Comparison of ENCODE assay signal across 10 cellular contexts in genomic region chr5:65101706-65102105, GRCh38.
A peak's percentile ranks its signal among the peaks of the same experiment; 100 is the strongest.
DNase-seq lines count a peak whose midpoint lies in the region; ATAC-seq and TF ChIP-seq lines count a peak whose summit lies in the region.
"Had no signal": no experiment of that assay in that cellular context is flagged by ENCODE, and none has a peak within 500 bp of the region (broad histone marks: within the 10 kb centered on the region; RNA-seq: fewer than 3 reads in every experiment).

No MANE protein-coding gene starts in this region.

- no peaks in the 10 kb centered on the region for H3K36me3 Mint-ChIP-seq in CD4-positive, CD25-positive, alpha-beta regulatory T cell
- no peaks in the 10 kb centered on the region for H3K36me3 Mint-ChIP-seq in endodermal cell (ENCODE audit: low read depth)
- no peaks in the 10 kb centered on the region for H3K36me3 Mint-ChIP-seq in neural progenitor cell
- H3K36me3 Mint-ChIP-seq: CD14-positive monocyte had no signal

- 0 out of 2 replicates have a peak overlapping the region, but pooled peaks have one; percentile 99 for H2AFZ ChIP-seq in KMS-11 (ENCODE audit: low read depth)
- H2AFZ ChIP-seq in neural progenitor cell (replicated peaks): peak overlapping the region; percentile 95

- no peak for DNase-seq in CD4-positive, CD25-positive, alpha-beta regulatory T cell
- DNase-seq in endodermal cell (no peak), neural progenitor cell (ENCODE audit: low spot score) (no peak), RKO (ENCODE audit: low spot score) (no peak), EL (no peak), SW480 (ENCODE audit: low spot score) (no peak)
- DNase-seq: NCI-H1417 treated with DMSO at 0.1 percent for 48 hours had no signal

- peaks cover 0 to 2% (median 0%) of the 10 kb centered on the region in 7 donors for H3K9me3 Mint-ChIP-seq in CD4-positive, CD25-positive, alpha-beta regulatory T cell
- H3K9me3 Mint-ChIP-seq in endodermal cell (no peaks in the 10 kb centered on the region), neural progenitor cell (no peaks in the 10 kb centered on the region)

- no peak for ATAC-seq in CD4-positive, CD25-positive, alpha-beta regulatory T cell (ENCODE audit: low read depth in 2 of 2)
- no peak for ATAC-seq in HG03196 (IDR thresholded peaks at IDR 0.05; ENCODE audit: unreplicated experiment)

- no peak overlapping the region for H3K4me2 ChIP-seq in KMS-11
- no peak overlapping the region for H3K4me2 ChIP-seq in neural progenitor cell

- no peak overlapping the region for H3K4me3 ChIP-seq in CD4-positive, CD25-positive, alpha-beta regulatory T cell (ENCODE audit: low read depth, low read length)
- no peak overlapping the region for H3K4me3 ChIP-seq in KMS-11 (IDR thresholded peaks at IDR 0.05; ENCODE audit: insufficient read depth, low read depth, low read length)
- H3K4me3 ChIP-seq in endodermal cell (ENCODE audit: low read length): peak overlapping the region; percentile 3
- H3K4me3 ChIP-seq in neural progenitor cell: no peak overlapping the region

- no peaks in the 10 kb centered on the region for H3K9me3 ChIP-seq in CD4-positive, CD25-positive, alpha-beta regulatory T cell (ENCODE audit: control insufficient read depth in 2 of 2, low read length in 2 of 2)
- H3K9me3 ChIP-seq in endodermal cell (ENCODE audit: control insufficient read depth, low read length) (no peaks in the 10 kb centered on the region), neural progenitor cell (ENCODE audit: low read depth) (no peaks in the 10 kb centered on the region)

- no peak overlapping the region for H3K27ac ChIP-seq in CD4-positive, CD25-positive, alpha-beta regulatory T cell (ENCODE audit: insufficient read depth, low read length, poor library complexity, severe bottlenecking)
- H3K27ac ChIP-seq in KMS-11 (no peak overlapping the region), endodermal cell (ENCODE audit: low read depth, low read length) (no peak overlapping the region), neural progenitor cell (no peak overlapping the region)

- WGBS in endodermal cell (ENCODE audit: insufficient coverage in 1 of 2, insufficient read length in 1 of 2), 2 experiments: 85 to 90% methylated on average over 5 to 7 of the region's 7 CpGs

- H3K36me3 ChIP-seq in CD4-positive, CD25-positive, alpha-beta regulatory T cell (ENCODE audit: control insufficient read depth, insufficient read depth, low read length): no peaks in the 10 kb centered on the region
- H3K36me3 ChIP-seq in KMS-11 (ENCODE audit: insufficient read depth): no peaks in the 10 kb centered on the region
- no peaks in the 10 kb centered on the region for H3K36me3 ChIP-seq in endodermal cell (ENCODE audit: control insufficient read depth, insufficient read depth, low read length)
- H3K36me3 ChIP-seq in neural progenitor cell: no peaks in the 10 kb centered on the region

- TF ChIP-seq CTCF in KMS-11 (conservative IDR thresholded peaks at IDR 0.05; ENCODE audit: low read depth, low read length): no peak
- no peak for TF ChIP-seq CTCF in endodermal cell (conservative IDR thresholded peaks at IDR 0.05)
- no peak for TF ChIP-seq CTCF in neural progenitor cell (IDR thresholded peaks at IDR 0.05)

- peaks cover 12% of the 10 kb centered on the region for H3K4me1 ChIP-seq in CD4-positive, CD25-positive, alpha-beta regulatory T cell (ENCODE audit: control insufficient read depth, insufficient read depth, low read length, poor library complexity, severe bottlenecking)
- H3K4me1 ChIP-seq in KMS-11 (ENCODE audit: low read depth, poor library complexity, severe bottlenecking) (peaks cover 6% of the 10 kb centered on the region), endodermal cell (ENCODE audit: control insufficient read depth, insufficient read depth, low read length) (peaks cover 17% of the 10 kb centered on the region), neural progenitor cell (no peaks in the 10 kb centered on the region)

- H4K20me1 ChIP-seq in KMS-11 (ENCODE audit: insufficient read depth) (no peaks in the 10 kb centered on the region), neural progenitor cell (ENCODE audit: low read depth) (no peaks in the 10 kb centered on the region)

- no peaks in the 10 kb centered on the region for H3F3A ChIP-seq in neural progenitor cell (ENCODE audit: low read depth)

- peaks cover 14 to 32% (median 20%) of the 10 kb centered on the region in 4 donors for H3K4me1 Mint-ChIP-seq in CD4-positive, CD25-positive, alpha-beta regulatory T cell
- H3K4me1 Mint-ChIP-seq in endodermal cell: peaks cover 55% of the 10 kb centered on the region
- peaks cover 6% of the 10 kb centered on the region for H3K4me1 Mint-ChIP-seq in neural progenitor cell

- peak overlapping the region; percentile 35 to 86 (median 86) for H3K4me3 Mint-ChIP-seq in CD4-positive, CD25-positive, alpha-beta regulatory T cell
- H3K4me3 Mint-ChIP-seq in endodermal cell (peak overlapping the region; percentile 13), neural progenitor cell (no peak overlapping the region)

- H3K27ac Mint-ChIP-seq in CD4-positive, CD25-positive, alpha-beta regulatory T cell: peak overlapping the region in 2 of 3 donors; percentile 15 to 87
- peak overlapping the region; percentile 96 for H3K27ac Mint-ChIP-seq in endodermal cell
- no peak overlapping the region for H3K27ac Mint-ChIP-seq in neural progenitor cell

- H3K27me3 ChIP-seq in CD4-positive, CD25-positive, alpha-beta regulatory T cell (ENCODE audit: control insufficient read depth, insufficient read depth, low read length): no peaks in the 10 kb centered on the region
- H3K27me3 ChIP-seq in KMS-11 (ENCODE audit: insufficient read depth, low read depth): no peaks in the 10 kb centered on the region
- no peaks in the 10 kb centered on the region for H3K27me3 ChIP-seq in endodermal cell (ENCODE audit: control insufficient read depth, insufficient read depth, low read length, poor library complexity, severe bottlenecking)
- no peaks in the 10 kb centered on the region for H3K27me3 ChIP-seq in neural progenitor cell

- H3K27me3 Mint-ChIP-seq in CD4-positive, CD25-positive, alpha-beta regulatory T cell: peaks cover 2% of the 10 kb centered on the region
- H3K27me3 Mint-ChIP-seq in endodermal cell (ENCODE audit: insufficient read depth) (peaks cover 3% of the 10 kb centered on the region), neural progenitor cell (ENCODE audit: insufficient read depth, low read depth) (peaks cover 2% of the 10 kb centered on the region)

- H3K79me2 ChIP-seq in KMS-11 (ENCODE audit: insufficient read depth, low read depth): no peaks in the 10 kb centered on the region
- H3K79me2 ChIP-seq in neural progenitor cell (ENCODE audit: low read depth): no peaks in the 10 kb centered on the region

- H3K9ac ChIP-seq in KMS-11: no peak overlapping the region
- H3K9ac ChIP-seq in endodermal cell (ENCODE audit: extremely low read depth, low read length, poor library complexity, severe bottlenecking): no peak overlapping the region
- H3K9ac ChIP-seq in neural progenitor cell: no peak overlapping the region
